In the genomic region with DNA sequence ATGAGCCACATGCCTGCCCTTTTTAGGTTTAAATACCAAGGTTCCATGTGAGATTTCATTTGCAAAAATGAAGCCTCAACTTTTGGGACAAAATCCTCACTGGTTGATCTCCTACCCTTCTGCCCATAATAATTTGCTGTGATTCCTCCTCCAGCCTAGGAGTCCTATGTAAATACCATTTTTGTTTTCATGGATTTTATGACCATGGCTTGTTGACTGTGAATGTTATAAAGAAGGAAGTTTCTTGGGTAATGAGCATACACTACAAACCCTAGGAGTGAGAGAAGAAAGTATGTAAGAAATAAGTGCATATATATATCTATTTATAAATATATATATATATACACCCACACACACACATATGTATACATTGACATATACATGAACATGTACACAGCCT, we compare ENCODE assay signal across 10 cellular contexts. TPM values are rescaled to one million over a fixed set of nuclear protein-coding genes. Genes with fewer than 3 reads are reported as not detected.
"Had no signal": no experiment of that assay in that cellular context is flagged by ENCODE, and none has a peak within 500 bp of the region (broad histone marks: within the 10 kb centered on the region; RNA-seq: fewer than 3 reads in every experiment).

No MANE protein-coding gene starts in this region.

- H3K4me3 ChIP-seq: GM23248, HAP-1 had no signal

- H3K9me3 ChIP-seq: HAP-1 had no signal

- H3K36me3 ChIP-seq: HAP-1 had no signal

- H3K27ac ChIP-seq: GM23248, HL-60 had no signal

- H3K4me1 ChIP-seq: HAP-1 had no signal

- ATAC-seq: HCT116, HepG2 had no signal

- DNase-seq: GM23248, GOT3, H7, HFFc6 had no signal

RNA-seq across cellular contexts. Expression of gene RLBP1, which starts 13.1 kb away (rescaled TPM):
- total RNA-seq: GM23248, H4, H7, HepG2, HFFc6, HT1080 had no signal
